Comparison of ENCODE assay signal across 16 cellular contexts in genomic region chr20:24673678-24674570, GRCh38.
DNase-seq lines count a peak whose midpoint lies in the region; ATAC-seq, FAIRE-seq and TF ChIP-seq lines count a peak whose summit lies in the region.
"Had no signal": no experiment of that assay in that cellular context is flagged by ENCODE, and none has a peak within 500 bp of the region (broad histone marks: within the 10 kb centered on the region; RNA-seq: fewer than 3 reads in every experiment).

No MANE protein-coding gene starts in this region.

- intact Hi-C loops in esophagus squamous epithelium (cut with DNase I), result no loop called here

- WGBS in esophagus squamous epithelium, 2 donors, result 73 to 88% methylated on average over 5 to 11 of the region's 13 CpGs

- H2AFZ ChIP-seq in keratinocyte (ENCODE audit: control insufficient read depth, low read length), result no peak overlapping the region

- in situ Hi-C loops in ACHN (cut with HindIII; ENCODE audit: low pct_ligation_motif_present, low pct_unique_long_range_greater_than_20kb, low sequenced_read_pairs), result no loop called here
- in situ Hi-C loops in astrocyte of the spinal cord (cut with HindIII; ENCODE audit: low sequenced_read_pairs), result no loop called here

- no peak for ATAC-seq in stimulated activated naive CD8-positive, alpha-beta T cell treated with anti-CD3 and anti-CD28 coated beads, Interleukin-15, Interleukin-2, amounts not matched to agents 100 U/mL and 50 U/mL, for 24 hours

- H3K36me3 Mint-ChIP-seq in endothelial cell (ENCODE audit: low read depth, unreplicated experiment), result no peaks in the 10 kb centered on the region
- H3K36me3 Mint-ChIP-seq: memory B cell had no signal

- peak; percentile 86 for FAIRE-seq in keratinocyte (lab: Jason Lieb, UNC)
- FAIRE-seq: D721Med had no signal

- H3K27me3 ChIP-seq in keratinocyte (ENCODE audit: control insufficient read depth, extremely low read depth, insufficient read depth, low read length) (no peaks in the 10 kb centered on the region), esophagus squamous epithelium (no peaks in the 10 kb centered on the region)

- H3K4me3 ChIP-seq in astrocyte of the spinal cord (ENCODE audit: low read depth, low read length), result no peak overlapping the region
- H3K4me3 ChIP-seq in keratinocyte (ENCODE audit: control insufficient read depth in 2 of 3, extremely low read depth in 1 of 3, insufficient read depth in 2 of 3, low read depth in 1 of 3, low read length in 3 of 3), result no peak overlapping the region
- H3K4me3 ChIP-seq in esophagus squamous epithelium, result no peak overlapping the region

- H3K27me3 Mint-ChIP-seq in endothelial cell (ENCODE audit: unreplicated experiment), result peaks cover 13% of the 10 kb centered on the region

- H3K4me3 Mint-ChIP-seq in endothelial cell (ENCODE audit: unreplicated experiment), result no peak overlapping the region
- H3K4me3 Mint-ChIP-seq: central memory CD8-positive, alpha-beta T cell; memory B cell had no signal

- H4K20me1 ChIP-seq in keratinocyte (ENCODE audit: control insufficient read depth, extremely low read depth, insufficient read depth, low read length), result no peaks in the 10 kb centered on the region

- no peaks in the 10 kb centered on the region for H3K9me3 ChIP-seq in keratinocyte (ENCODE audit: control insufficient read depth, low read depth, low read length)
- no peaks in the 10 kb centered on the region for H3K9me3 ChIP-seq in esophagus squamous epithelium

- no peak for TF ChIP-seq POLR2A in esophagus squamous epithelium (IDR thresholded peaks at IDR 0.05)

- DNase-seq in ACHN (peak; percentile 31), LHCN-M2 (ENCODE audit: low read depth) (peak; percentile 41), astrocyte of the spinal cord (ENCODE audit: low read depth, low spot score) (peak; percentile 62), keratinocyte (ENCODE audit: low read depth, low spot score) (peak; percentile 25), endothelial cell (ENCODE audit: low spot score) (no peak), medulla oblongata (ENCODE audit: extremely low spot score) (no peak), esophagus squamous epithelium (lab: John Stamatoyannopoulos, UW) (no peak)
- DNase-seq in stimulated activated naive CD8-positive, alpha-beta T cell treated with anti-CD3 and anti-CD28 coated beads, Interleukin-15, Interleukin-2, amounts not matched to agents 100 U/mL and 50 U/mL, for 24 hours, result no peak
- DNase-seq: activated CD8-positive, alpha-beta memory T cell treated with anti-CD3 and anti-CD28 coated beads for 24 hours; activated naive CD4-positive, alpha-beta T cell treated with anti-CD3 and anti-CD28 coated beads, Interleukin-2, amount 50 U/mL, for 16 hours; NCI-H2029 treated with DMSO at 0.1 percent for 48 hours; NCI-H774; SHP77 had no signal

- no peaks in the 10 kb centered on the region for H3K36me3 ChIP-seq in keratinocyte (ENCODE audit: control insufficient read depth in 2 of 2, extremely low read depth in 1 of 2, insufficient read depth in 2 of 2, low read length in 2 of 2)
- no peaks in the 10 kb centered on the region for H3K36me3 ChIP-seq in esophagus squamous epithelium

- H3K79me2 ChIP-seq in keratinocyte (ENCODE audit: control insufficient read depth, insufficient read depth, low read length), result no peaks in the 10 kb centered on the region

- H3K9ac ChIP-seq in keratinocyte (ENCODE audit: control insufficient read depth, extremely low read depth, insufficient read depth, low read length), result no peak overlapping the region

- H3K4me2 ChIP-seq in keratinocyte (ENCODE audit: control insufficient read depth, extremely low read depth, insufficient read depth, low read depth, low read length), result peak overlapping the region; percentile 61

- H3K27ac ChIP-seq in keratinocyte (ENCODE audit: control insufficient read depth, insufficient read depth, low read length) (peak overlapping the region; percentile 25), esophagus squamous epithelium (no peak overlapping the region)

- no peaks in the 10 kb centered on the region for H3K9me3 Mint-ChIP-seq in endothelial cell (ENCODE audit: unreplicated experiment)
- H3K9me3 Mint-ChIP-seq: central memory CD8-positive, alpha-beta T cell; memory B cell had no signal

- H3K4me1 ChIP-seq in keratinocyte (ENCODE audit: control insufficient read depth, extremely low read depth, insufficient read depth, low read length) (peaks cover 12% of the 10 kb centered on the region), esophagus squamous epithelium (no peaks in the 10 kb centered on the region)

- H3K4me1 Mint-ChIP-seq in endothelial cell (ENCODE audit: unreplicated experiment), result no peaks in the 10 kb centered on the region
- H3K4me1 Mint-ChIP-seq: central memory CD8-positive, alpha-beta T cell; memory B cell had no signal

- no peak overlapping the region for H3K27ac Mint-ChIP-seq in endothelial cell (ENCODE audit: unreplicated experiment)
- H3K27ac Mint-ChIP-seq: memory B cell had no signal

- TF ChIP-seq CTCF in astrocyte of the spinal cord (IDR thresholded peaks at IDR 0.05; ENCODE audit: low read depth, low read length) (no peak), keratinocyte (optimal IDR thresholded peaks at IDR 0.05 in 1 of 3, IDR thresholded peaks at IDR 0.05 in 1 of 3, conservative IDR thresholded peaks at IDR 0.05 in 1 of 3; ENCODE audit: extremely low read depth in 1 of 3, insufficient read depth in 2 of 3, low read length in 3 of 3) (peak in 1 of 3 experiments; percentile 35), endothelial cell (IDR thresholded peaks at IDR 0.05; ENCODE audit: unreplicated experiment) (no peak), esophagus squamous epithelium (IDR thresholded peaks at IDR 0.05) (no peak)

- H3K9me1 ChIP-seq in keratinocyte (ENCODE audit: control insufficient read depth, extremely low read depth, insufficient read depth, low read length), result no peaks in the 10 kb centered on the region

- dilution Hi-C loops in keratinocyte (cut with MboI; ENCODE audit: extremely low pct_ligation_motif_present, low sequenced_read_pairs), result no loop called here

Comparison
In these comparisons a context has a peak if more than half of its experiments do, and no peak if none do; other contexts are left out.
1. DNase-seq: peak in ACHN (single experiment), LHCN-M2 (single experiment), astrocyte of the spinal cord (single experiment) and keratinocyte (single experiment); none in endothelial cell (single experiment), medulla oblongata (single experiment), stimulated activated naive CD8-positive, alpha-beta T cell treated with anti-CD3 and anti-CD28 coated beads, Interleukin-15, Interleukin-2, amounts not matched to agents 100 U/mL and 50 U/mL, for 24 hours (single experiment) and esophagus squamous epithelium (single experiment).